In genomic region chr15:75030023-75030413, GRCh38 we compare ENCODE assay signal across 9 cellular contexts. TPM values are rescaled to one million over a fixed set of nuclear protein-coding genes. Genes with fewer than 3 reads are reported as not detected.
DNase-seq lines count a peak whose midpoint lies in the region; ATAC-seq and TF ChIP-seq lines count a peak whose summit lies in the region.
"Had no signal": no experiment of that assay in that cellular context is flagged by ENCODE, and none has a peak within 500 bp of the region (broad histone marks: within the 10 kb centered on the region; RNA-seq: fewer than 3 reads in every experiment).

No MANE protein-coding gene starts in this region.

- peaks cover 40% of the 10 kb centered on the region; the same call in 1 of the 2 replicates for H4K20me1 ChIP-seq in Karpas-422 (ENCODE audit: insufficient read depth, low read depth, low read length)

- H3K4me1 Mint-ChIP-seq in stimulated activated memory B cell treated with anti-CD40 and anti-IgM and Interleukin-4, amounts not matched to agents 10 μg/mL and 1 μg/mL and 100 μg/mL, for 72 hours = peaks cover 49% of the 10 kb centered on the region

- H3K4me3 ChIP-seq in esophagus (ENCODE audit: low read depth in 1 of 2, low read length in 2 of 2) (no peak overlapping the region), Karpas-422 (ENCODE audit: low read length) (no peak overlapping the region)

- H3K4me1 ChIP-seq in esophagus (ENCODE audit: control insufficient read depth in 2 of 2, insufficient read depth in 2 of 2, low read length in 1 of 2) (peaks cover 7 to 18% of the 10 kb centered on the region in 2 donors), Karpas-422 (ENCODE audit: low read length) (peaks cover 44% of the 10 kb centered on the region)

- no peaks in the 10 kb centered on the region for H3K9me2 ChIP-seq in Karpas-422 (replicated peaks; ENCODE audit: insufficient read depth, low read length)

- H3K9me3 ChIP-seq in esophagus (ENCODE audit: control insufficient read depth in 2 of 2, insufficient read depth in 1 of 2, low read depth in 1 of 2, low read length in 1 of 2) = no peaks in the 10 kb centered on the region
- no peaks in the 10 kb centered on the region for H3K9me3 ChIP-seq in Karpas-422 (ENCODE audit: low read length)

- H3K4me3 Mint-ChIP-seq in stimulated activated memory B cell treated with anti-CD40 and anti-IgM and Interleukin-4, amounts not matched to agents 10 μg/mL and 1 μg/mL and 100 μg/mL, for 72 hours = no peak overlapping the region

- peak overlapping the region; percentile 72 to 90 for H3K27ac ChIP-seq in esophagus (ENCODE audit: low read depth in 2 of 2, low read length in 1 of 2)
- no peak overlapping the region for H3K27ac ChIP-seq in Karpas-422 (ENCODE audit: low read length)

- no peak overlapping the region for H2AFZ ChIP-seq in Karpas-422 (ENCODE audit: low read length)

- WGBS in esophagus, 2 donors = 12 to 32% methylated on average over 2 of the region's 2 CpGs

- H3K27me3 ChIP-seq in esophagus (ENCODE audit: control insufficient read depth in 1 of 2, insufficient read depth in 2 of 2, low read length in 2 of 2) (no peaks in the 10 kb centered on the region), Karpas-422 (ENCODE audit: low read length) (no peaks in the 10 kb centered on the region)

- H3K4me2 ChIP-seq in Karpas-422 (ENCODE audit: low read depth, low read length, poor library complexity, severe bottlenecking) = no peak overlapping the region

- ATAC-seq in omental fat pad (ENCODE audit: low FRiP score) = peak; percentile 36
- no peak for ATAC-seq in stimulated activated memory B cell treated with anti-CD40 and anti-IgM and Interleukin-4, amounts not matched to agents 10 μg/mL and 1 μg/mL and 100 μg/mL, for 72 hours

- DNase-seq in AG09319 (ENCODE audit: extremely low read depth, low read depth) (peak; percentile 18), NCI-H69 (lab: John Stamatoyannopoulos, UW) (peak; percentile 29), omental fat pad (ENCODE audit: low spot score) (no peak), activated gamma-delta T cell (lab: John Stamatoyannopoulos, UW) (no peak), Karpas-422 (no peak), pons (ENCODE audit: low spot score) (no peak)

- no peaks in the 10 kb centered on the region for H3K27me3 Mint-ChIP-seq in stimulated activated memory B cell treated with anti-CD40 and anti-IgM and Interleukin-4, amounts not matched to agents 10 μg/mL and 1 μg/mL and 100 μg/mL, for 72 hours

- H3K9ac ChIP-seq in Karpas-422 (ENCODE audit: low read length) = no peak overlapping the region

- no peaks in the 10 kb centered on the region for H3K9me3 Mint-ChIP-seq in stimulated activated memory B cell treated with anti-CD40 and anti-IgM and Interleukin-4, amounts not matched to agents 10 μg/mL and 1 μg/mL and 100 μg/mL, for 72 hours
- H3K9me3 Mint-ChIP-seq: neural crest cell had no signal

- TF ChIP-seq CTCF in AG09319 (IDR thresholded peaks at IDR 0.05; ENCODE audit: low read depth, low read length) = no peak
- no peak for TF ChIP-seq CTCF in omental fat pad (IDR thresholded peaks at IDR 0.05)

- no peak overlapping the region for H3K27ac Mint-ChIP-seq in stimulated activated memory B cell treated with anti-CD40 and anti-IgM and Interleukin-4, amounts not matched to agents 10 μg/mL and 1 μg/mL and 100 μg/mL, for 72 hours

- H3K79me2 ChIP-seq in Karpas-422 (ENCODE audit: low read length) = no peaks in the 10 kb centered on the region

- peaks cover 28% of the 10 kb centered on the region for H3K36me3 Mint-ChIP-seq in stimulated activated memory B cell treated with anti-CD40 and anti-IgM and Interleukin-4, amounts not matched to agents 10 μg/mL and 1 μg/mL and 100 μg/mL, for 72 hours

- H3K36me3 ChIP-seq in esophagus (ENCODE audit: control insufficient read depth in 2 of 2, insufficient read depth in 2 of 2, low read length in 1 of 2) (no peaks in the 10 kb centered on the region), Karpas-422 (ENCODE audit: insufficient read depth, low read length) (peaks cover 6% of the 10 kb centered on the region; the same call in 1 of the 2 replicates)

RNA-seq across cellular contexts. Expression of gene PPCDC, which starts 6.6 kb away (rescaled TPM):
- 10 to 100 TPM; 19.1 to 25.9 TPM for polyA plus RNA-seq in esophagus
- total RNA-seq in omental fat pad = 10 to 100 TPM in 3 of 4 donors, 1 to 10 TPM in 1; 9.7 to 21.5 (median 13.6) TPM
- total RNA-seq in Karpas-422 (2014; rRNA removed; shearing (Covaris generic); ENCODE audit: low replicate concordance) = 19.3 and 30.6 TPM in 2 replicates

RNA-seq across cellular contexts. Expression of gene SCAMP5, which starts 34.7 kb away (rescaled TPM):
- under 1 TPM; 0.24 to 0.41 TPM for polyA plus RNA-seq in esophagus
- 1 to 10 TPM in 3 of 4 donors, under 1 TPM in 1; 0.60 to 4.6 (median 2.6) TPM for total RNA-seq in omental fat pad
- total RNA-seq in Karpas-422 (2014; rRNA removed; shearing (Covaris generic); ENCODE audit: low replicate concordance) = 46.6 and 54.0 TPM in 2 replicates

Comparison
In these comparisons a context has a peak if more than half of its experiments do, and no peak if none do; other contexts are left out.
1. DNase-seq: peak in AG09319 (single experiment) and NCI-H69 (single experiment); none in omental fat pad (single experiment), activated gamma-delta T cell (single experiment), Karpas-422 (single experiment) and pons (single experiment).